In genomic region chr16:49839462-49839825, GRCh38 we compare ENCODE assay signal across 1 cellular context.
TF ChIP-seq lines count a peak whose summit lies in the region.

No MANE protein-coding gene starts in this region.

TF ChIP-seq in H1, 55 proteins besides CTCF, POLR2A, EP300 and RAD21:
- TF ChIP-seq BCL11A (IDR thresholded peaks at IDR 0.05; ENCODE audit: low read depth in 2 of 2, low read length in 2 of 2) (no peak), SRF (IDR thresholded peaks at IDR 0.05; ENCODE audit: low read depth, low read length) (no peak), EGR1 (IDR thresholded peaks at IDR 0.05; ENCODE audit: borderline replicate concordance, low read depth, low read length) (no peak), KDM5A (IDR thresholded peaks at IDR 0.05; ENCODE audit: low read length) (no peak), CHD1 (IDR thresholded peaks at IDR 0.05; ENCODE audit: low read depth, low read length) (no peak), POLR2AphosphoS5 (IDR thresholded peaks at IDR 0.05; ENCODE audit: low read depth, low read length) (no peak), NANOG (IDR thresholded peaks at IDR 0.05; ENCODE audit: insufficient read depth, low read depth, low read length, poor library complexity, severe bottlenecking) (no peak), TAF1 (IDR thresholded peaks at IDR 0.05; ENCODE audit: low read depth, low read length) (no peak), TCF12 (IDR thresholded peaks at IDR 0.05; ENCODE audit: low read depth, low read length) (no peak)
